23 cellular contexts compared by ENCODE assay signal in genomic region chr22:19398680-19399079, GRCh38.
"Had no signal": no experiment of that assay in that cellular context is flagged by ENCODE, and none has a peak within 500 bp of the region (broad histone marks: within the 10 kb centered on the region; RNA-seq: fewer than 3 reads in every experiment).

No MANE protein-coding gene starts in this region.

- H3K9me3 Mint-ChIP-seq: nephron progenitor cell; stimulated activated naive B cell treated with anti-CD40 and anti-IgM and Interleukin-4, amounts not matched to agents 10 μg/mL and 1 μg/mL and 100 μg/mL, for 72 hours; stimulated activated naive CD8-positive, alpha-beta T cell treated with anti-CD3 and anti-CD28 coated beads, Interleukin-15, amount 100 ng/mL, for 72 hours had no signal

- H3K27me3 Mint-ChIP-seq: stimulated activated naive B cell treated with anti-CD40 and anti-IgM and Interleukin-4, amounts not matched to agents 10 μg/mL and 1 μg/mL and 100 μg/mL, for 72 hours; stimulated activated naive CD8-positive, alpha-beta T cell treated with anti-CD3 and anti-CD28 coated beads, Interleukin-15, amount 100 ng/mL, for 72 hours had no signal

- H3K4me1 Mint-ChIP-seq: nephron progenitor cell; stimulated activated naive CD8-positive, alpha-beta T cell treated with anti-CD3 and anti-CD28 coated beads, Interleukin-15, amount 100 ng/mL, for 72 hours had no signal

- H3K27me3 ChIP-seq: colonic mucosa, esophagus squamous epithelium, gastroesophageal sphincter, neutrophil, spleen, testis, transverse colon had no signal

- H3K4me3 Mint-ChIP-seq: nephron progenitor cell; stimulated activated naive B cell treated with anti-CD40 and anti-IgM and Interleukin-4, amounts not matched to agents 10 μg/mL and 1 μg/mL and 100 μg/mL, for 72 hours; stimulated activated naive CD8-positive, alpha-beta T cell treated with anti-CD3 and anti-CD28 coated beads, Interleukin-15, amount 100 ng/mL, for 72 hours had no signal

- H3K27ac Mint-ChIP-seq: nephron progenitor cell; stimulated activated naive B cell treated with anti-CD40 and anti-IgM and Interleukin-4, amounts not matched to agents 10 μg/mL and 1 μg/mL and 100 μg/mL, for 72 hours; stimulated activated naive CD8-positive, alpha-beta T cell treated with anti-CD3 and anti-CD28 coated beads, Interleukin-15, amount 100 ng/mL, for 72 hours had no signal

- ATAC-seq: gastroesophageal sphincter; left cardiac atrium; left ventricle myocardium superior; sciatic nerve; stimulated activated naive B cell treated with anti-CD40 and anti-IgM and Interleukin-4, amounts not matched to agents 10 μg/mL and 1 μg/mL and 100 μg/mL, for 72 hours; stimulated activated naive CD8-positive, alpha-beta T cell treated with anti-CD3 and anti-CD28 coated beads, Interleukin-15, amount 100 ng/mL, for 72 hours had no signal

- H3K9me3 ChIP-seq: colonic mucosa, esophagus squamous epithelium, gastroesophageal sphincter, neutrophil, spleen, testis, transverse colon had no signal

- H3K4me1 ChIP-seq: colonic mucosa, esophagus squamous epithelium, gastroesophageal sphincter, spleen, testis, transverse colon had no signal

- FAIRE-seq: keratinocyte had no signal

- DNase-seq: colonic mucosa; dermis blood vessel endothelial cell; esophagus squamous epithelium; glutamatergic neuron; left cardiac atrium; left ventricle myocardium superior; mesenchymal stem cell; midbrain; nephron progenitor cell; posterior cingulate gyrus; spleen; stimulated activated CD4-positive, alpha-beta T cell treated with anti-CD3 and anti-CD28 coated beads, Interleukin-15, amount 100 ng/mL, for 24 hours; stimulated activated CD4-positive, alpha-beta T cell treated with anti-CD3 and anti-CD28 coated beads, Interleukin-1b, Interleukin-23, amount 100 ng/mL, for 48 hours; stimulated activated CD4-positive, alpha-beta T cell treated with anti-CD3 and anti-CD28 coated beads, Interleukin-4, amount 100 ng/mL, for 24 hours; stimulated activated naive B cell treated with anti-CD40 and anti-IgM and Interleukin-4, amounts not matched to agents 10 μg/mL and 1 μg/mL and 100 μg/mL, for 72 hours; stimulated activated naive CD8-positive, alpha-beta T cell treated with anti-CD3 and anti-CD28 coated beads, Interleukin-15, amount 100 ng/mL, for 72 hours; testis; transverse colon had no signal

- H3K4me3 ChIP-seq: colonic mucosa, esophagus squamous epithelium, gastroesophageal sphincter, lung, spleen, testis, transverse colon had no signal

- H3K27ac ChIP-seq: colonic mucosa, esophagus squamous epithelium, gastroesophageal sphincter, neutrophil, spleen, testis, transverse colon had no signal
